ENCODE assay signal across 8 cellular contexts in the genomic region with DNA sequence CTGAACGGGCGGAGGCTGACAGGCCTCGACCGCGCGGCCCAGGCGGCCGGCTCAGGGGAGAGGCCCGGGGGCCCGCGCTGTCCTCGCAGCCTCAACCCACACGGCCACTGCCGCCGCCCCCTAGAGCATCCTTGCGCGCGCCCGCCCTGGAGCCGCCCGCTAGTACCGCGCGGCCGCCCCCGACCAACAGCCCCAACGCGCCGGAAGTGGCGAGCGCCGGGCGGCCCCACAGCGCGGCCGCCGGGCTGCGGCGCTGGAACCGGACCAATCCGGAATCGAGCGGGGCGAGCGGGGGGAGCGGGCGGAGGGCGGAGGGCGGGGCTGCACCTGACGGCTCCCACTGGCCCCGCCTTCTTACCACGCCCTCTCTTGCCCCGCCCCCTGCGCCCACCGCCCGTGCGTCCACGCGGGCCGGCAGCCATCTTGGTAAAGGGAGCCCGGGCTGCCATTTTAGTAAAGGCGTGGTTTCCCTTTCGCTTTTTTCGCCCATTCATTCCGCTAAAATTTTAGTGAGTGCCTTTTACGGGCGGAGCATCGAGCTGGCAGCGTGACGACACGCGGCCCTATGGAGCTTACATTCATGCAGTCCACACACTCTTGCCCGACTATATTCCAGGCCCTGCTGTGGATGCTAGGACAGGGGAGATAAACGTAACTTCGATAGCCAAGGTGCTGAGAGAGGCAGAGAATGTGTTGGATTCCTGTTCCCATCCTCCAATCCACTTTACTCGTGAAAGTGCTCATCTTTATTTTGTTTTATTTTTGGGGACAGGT. TPM values are rescaled to one million over a fixed set of nuclear protein-coding genes. Genes with fewer than 3 reads are reported as not detected.
DNase-seq lines count a peak whose midpoint lies in the region; TF ChIP-seq lines count a peak whose summit lies in the region.

TSS of gene XPO6 (minus strand) at position 208 of the 774 bp plus-strand sequence. CDS start 597 bp downstream, outside the sequence.

- H3K36me3 ChIP-seq in CD8-positive, alpha-beta memory T cell (ENCODE audit: insufficient read depth, low read length) = peaks cover 13% of the 10 kb centered on the region

- CTCF ChIA-PET in CD8-positive, alpha-beta memory T cell (lab: Charles Lee) = interaction anchor here (2.8 to 11.5 kb wide), 3 partner anchors 14 to 74 kb away, joined by 9 to 200 read pairs (median 34); no protein-coding TSS in a partner anchor
- CTCF ChIA-PET in activated CD8-positive, alpha-beta memory T cell treated with anti-CD3 and anti-CD28 coated beads for 36 hours (lab: Charles Lee) = interaction anchor here (0.6 kb wide), 1 partner anchor 1880 kb away, joined by 3 read pairs; no protein-coding TSS in a partner anchor

- TF ChIP-seq CTCF in GM20000 (IDR thresholded peaks at IDR 0.05; ENCODE audit: extremely low read depth, missing control alignments) = no peak

- H3K4me3 Mint-ChIP-seq in CD8-positive, alpha-beta memory T cell = peak within 1 kb of the TSS; percentile 86 to 96 (median 93)

- peaks cover 31 to 41% (median 34%) of the 10 kb centered on the region in 3 donors for H3K4me1 Mint-ChIP-seq in CD8-positive, alpha-beta memory T cell

- no peaks in the 10 kb centered on the region for H3K27me3 Mint-ChIP-seq in CD8-positive, alpha-beta memory T cell

- POLR2A ChIA-PET in CD8-positive, alpha-beta memory T cell (lab: Charles Lee) = interaction anchor here (0.8 to 3.1 kb wide), 7 partner anchors 18 to 81 kb away, joined by 3 to 25 read pairs (median 4); no protein-coding TSS in a partner anchor
- POLR2A ChIA-PET in activated CD8-positive, alpha-beta memory T cell treated with anti-CD3 and anti-CD28 coated beads for 36 hours (lab: Charles Lee) = interaction anchor here (0.6 to 4.5 kb wide), 9 partner anchors 9 to 280 kb away, joined by 3 to 28 read pairs (median 6); partner anchors contain the start of gene CLN3

- peaks cover 0 to 3% (median 0%) of the 10 kb centered on the region in 5 donors for H3K9me3 Mint-ChIP-seq in CD8-positive, alpha-beta memory T cell

- peak within 1 kb of the TSS; percentile 82 to 95 (median 90) for H3K27ac Mint-ChIP-seq in CD8-positive, alpha-beta memory T cell

- peaks cover 38% of the 10 kb centered on the region for H3K4me1 ChIP-seq in CD8-positive, alpha-beta memory T cell (ENCODE audit: insufficient read depth, low read length)

- H3K27ac ChIP-seq in CD8-positive, alpha-beta memory T cell (ENCODE audit: low read depth, low read length) = peak within 1 kb of the TSS; percentile 57

- H3K27me3 ChIP-seq in CD8-positive, alpha-beta memory T cell (ENCODE audit: insufficient read depth, low read length, poor library complexity, severe bottlenecking) = no peaks in the 10 kb centered on the region

- peak within 1 kb of the TSS; percentile 66 for H3K4me3 ChIP-seq in CD8-positive, alpha-beta memory T cell (ENCODE audit: low read length)

- H3K9me3 ChIP-seq in CD8-positive, alpha-beta memory T cell (ENCODE audit: low read length) = no peaks in the 10 kb centered on the region

- peaks cover 0 to 35% (median 9%) of the 10 kb centered on the region in 3 donors for H3K36me3 Mint-ChIP-seq in CD8-positive, alpha-beta memory T cell

- DNase-seq in CD8-positive, alpha-beta memory T cell = peak; percentile 97 to 99 (median 98)
- DNase-seq in GM20000 (ENCODE audit: low spot score) (peak; percentile 98), HT1080 (ENCODE audit: low read depth) (peak; percentile 92), NOMO-1 (lab: John Stamatoyannopoulos, UW; ENCODE audit: unreplicated experiment in 2 of 2) (peak; percentile 81 to 94), medulla oblongata (ENCODE audit: extremely low spot score) (peak; percentile 95)
- peak; percentile 98 for DNase-seq in effector CD8-positive, alpha-beta T cell (lab: John Stamatoyannopoulos, UW)
- peak; percentile 97 to 100 (median 99) for DNase-seq in stimulated activated CD4-positive, alpha-beta T cell treated with anti-CD3 and anti-CD28 coated beads, TNF-alpha, amount 100 ng/mL, for 48 hours (ENCODE audit: low read depth in 3 of 3)

RNA-seq across cellular contexts. Expression of gene XPO6, which starts in this region (rescaled TPM):
- 100 to 1,000 TPM; 228 to 234 TPM for total RNA-seq in CD8-positive, alpha-beta memory T cell
- polyA plus RNA-seq in CD8-positive, alpha-beta memory T cell = 96.8 TPM
- 176 TPM in 2 replicates for total RNA-seq in HT1080 (2014; rRNA removed; shearing (Covaris generic))
- polyA plus RNA-seq in HT1080 (2015; cell fraction: cytosol; rRNA removed) = 132 and 142 TPM in 2 replicates
- polyA plus RNA-seq in HT1080 (2015; cell fraction: nucleus; rRNA removed) = 208 and 236 TPM in 2 replicates
- 100 to 1,000 TPM; 224 to 228 TPM for total RNA-seq in activated CD8-positive, alpha-beta memory T cell treated with anti-CD3 and anti-CD28 coated beads for 36 hours

Comparison
In these comparisons a context has a peak if more than half of its experiments do, and no peak if none do; other contexts are left out.
1. Peak in every context shown above with its lines: DNase-seq, H3K4me3 ChIP-seq and H3K27ac ChIP-seq.